Comparison of ENCODE assay signal across 9 cellular contexts in the genomic region with DNA sequence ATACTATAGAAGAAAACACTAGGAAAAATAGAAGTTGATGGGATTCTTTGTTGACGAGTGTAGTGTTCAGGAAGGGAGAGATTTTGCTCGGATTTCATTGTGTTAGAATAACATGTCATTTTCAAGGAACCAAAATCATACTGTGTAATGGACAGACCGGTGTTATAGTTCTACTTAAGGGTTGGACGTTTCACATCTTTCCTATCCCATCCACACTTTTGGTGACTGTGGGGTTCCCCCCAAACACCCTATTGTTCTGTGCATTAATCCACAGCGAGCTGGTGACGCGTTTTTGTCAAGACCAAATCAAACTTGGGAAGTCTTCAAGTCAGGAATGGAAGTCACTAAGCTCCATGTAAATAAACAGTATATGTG. TPM values are rescaled to one million over a fixed set of nuclear protein-coding genes. Genes with fewer than 3 reads are reported as not detected.
DNase-seq lines count a peak whose midpoint lies in the region; ATAC-seq and TF ChIP-seq lines count a peak whose summit lies in the region.
"Had no signal": no experiment of that assay in that cellular context is flagged by ENCODE, and none has a peak within 500 bp of the region (broad histone marks: within the 10 kb centered on the region; RNA-seq: fewer than 3 reads in every experiment).

No MANE protein-coding gene starts in this region.

- no peaks in the 10 kb centered on the region for H3K27me3 ChIP-seq in iPS-15b (ENCODE audit: control insufficient read depth, insufficient read depth, low read length)

- H3K36me3 ChIP-seq in iPS-15b (ENCODE audit: control insufficient read depth, insufficient read depth, low read length): no peaks in the 10 kb centered on the region

- peak overlapping the region; percentile 89 for H3K9ac ChIP-seq in iPS-15b (ENCODE audit: low read depth, low read length)

- no peak for ATAC-seq in stimulated activated effector memory CD8-positive, alpha-beta T cell treated with anti-CD3 and anti-CD28 coated beads, Interleukin-12 subunit alpha, Interleukin-12 subunit beta, amount 100 ng/mL, for 72 hours
- ATAC-seq in HG02571 (IDR thresholded peaks at IDR 0.05; ENCODE audit: unreplicated experiment) (no peak), GM18868 (IDR thresholded peaks at IDR 0.05; ENCODE audit: unreplicated experiment) (no peak)

- peak overlapping the region; percentile 95 for H3K4me3 Mint-ChIP-seq in HFFc6
- peak overlapping the region; percentile 90 for H3K4me3 Mint-ChIP-seq in activated naive CD8-positive, alpha-beta T cell
- peak overlapping the region; percentile 47 for H3K4me3 Mint-ChIP-seq in stimulated activated effector memory CD8-positive, alpha-beta T cell treated with anti-CD3 and anti-CD28 coated beads, Interleukin-12 subunit alpha, Interleukin-12 subunit beta, amount 100 ng/mL, for 72 hours

- peaks cover 5% of the 10 kb centered on the region; the same call in 1 of the 2 replicates for H3K9me3 Mint-ChIP-seq in HFFc6
- H3K9me3 Mint-ChIP-seq in activated naive CD8-positive, alpha-beta T cell (ENCODE audit: low read depth): no peaks in the 10 kb centered on the region
- no peaks in the 10 kb centered on the region for H3K9me3 Mint-ChIP-seq in stimulated activated effector memory CD8-positive, alpha-beta T cell treated with anti-CD3 and anti-CD28 coated beads, Interleukin-12 subunit alpha, Interleukin-12 subunit beta, amount 100 ng/mL, for 72 hours

- TF ChIP-seq CTCF in HFFc6 (IDR thresholded peaks at IDR 0.05): no peak

- H3K27me3 Mint-ChIP-seq in HFFc6 (ENCODE audit: insufficient read depth): peaks cover 23% of the 10 kb centered on the region
- no peaks in the 10 kb centered on the region for H3K27me3 Mint-ChIP-seq in activated naive CD8-positive, alpha-beta T cell

- peak overlapping the region; percentile 73 for H3K27ac Mint-ChIP-seq in HFFc6
- H3K27ac Mint-ChIP-seq in activated naive CD8-positive, alpha-beta T cell: peak overlapping the region; percentile 89
- H3K27ac Mint-ChIP-seq in stimulated activated effector memory CD8-positive, alpha-beta T cell treated with anti-CD3 and anti-CD28 coated beads, Interleukin-12 subunit alpha, Interleukin-12 subunit beta, amount 100 ng/mL, for 72 hours: peak overlapping the region; percentile 96

- peaks cover under 1% of the 10 kb centered on the region for H3K4me1 ChIP-seq in iPS-15b (ENCODE audit: control insufficient read depth, insufficient read depth, low read length)

- no peaks in the 10 kb centered on the region for H3K36me3 Mint-ChIP-seq in HFFc6 (ENCODE audit: low read depth)
- no peaks in the 10 kb centered on the region for H3K36me3 Mint-ChIP-seq in activated naive CD8-positive, alpha-beta T cell
- peaks cover 20% of the 10 kb centered on the region for H3K36me3 Mint-ChIP-seq in stimulated activated effector memory CD8-positive, alpha-beta T cell treated with anti-CD3 and anti-CD28 coated beads, Interleukin-12 subunit alpha, Interleukin-12 subunit beta, amount 100 ng/mL, for 72 hours

- peak overlapping the region; percentile 90 for H3K4me3 ChIP-seq in iPS-15b (ENCODE audit: low read depth, low read length)

- no peak for DNase-seq in HFFc6
- DNase-seq in stimulated activated effector memory CD8-positive, alpha-beta T cell treated with anti-CD3 and anti-CD28 coated beads, Interleukin-12 subunit alpha, Interleukin-12 subunit beta, amount 100 ng/mL, for 72 hours (ENCODE audit: low spot score in 2 of 2): no peak
- DNase-seq in NK-92 (lab: John Stamatoyannopoulos, UW; ENCODE audit: unreplicated experiment): no peak
- no peak for DNase-seq in NCI-H146 (lab: John Stamatoyannopoulos, UW)
- DNase-seq: NCI-H1417 treated with DMSO at 0.1 percent for 48 hours had no signal

- H3K4me1 Mint-ChIP-seq in HFFc6 (ENCODE audit: low read depth): peaks cover 16% of the 10 kb centered on the region
- H3K4me1 Mint-ChIP-seq in activated naive CD8-positive, alpha-beta T cell (ENCODE audit: low read depth): peaks cover 43% of the 10 kb centered on the region
- peaks cover 20% of the 10 kb centered on the region for H3K4me1 Mint-ChIP-seq in stimulated activated effector memory CD8-positive, alpha-beta T cell treated with anti-CD3 and anti-CD28 coated beads, Interleukin-12 subunit alpha, Interleukin-12 subunit beta, amount 100 ng/mL, for 72 hours

- H3K9me3 ChIP-seq in iPS-15b (ENCODE audit: control insufficient read depth, insufficient read depth, low read length): no peaks in the 10 kb centered on the region

RNA-seq across cellular contexts. Expression of a gene that starts 43.3 kb away (rescaled TPM):
- 10 to 100 TPM; 35.9 to 40.6 (median 39.3) TPM for total RNA-seq in HFFc6 (2021; fragmentation: NEBNext Ultra II Directional; extraction: Animal tissue kit (Norgen Biotek cat#: 25700))
